Comparison of ENCODE assay signal across 2 cellular contexts in genomic region chr3:101665357-101665756, GRCh38.
TF ChIP-seq lines count a peak whose summit lies in the region.

No MANE protein-coding gene starts in this region.

TF ChIP-seq in IMR-90, 13 proteins besides CTCF, POLR2A, EP300 and RAD21:
- TF ChIP-seq SMC3 (IDR thresholded peaks at IDR 0.05; ENCODE audit: low read depth, low read length) (no peak), MXI1 (IDR thresholded peaks at IDR 0.05; ENCODE audit: borderline replicate concordance, low read depth, low read length) (no peak), RCOR1 (IDR thresholded peaks at IDR 0.05; ENCODE audit: insufficient replicate concordance, low read length) (no peak), BHLHE40 (IDR thresholded peaks at IDR 0.05; ENCODE audit: low read depth, low read length) (no peak), RFX5 (IDR thresholded peaks at IDR 0.05; ENCODE audit: low read depth, low read length) (no peak), FOS (IDR thresholded peaks at IDR 0.05; ENCODE audit: low read depth, low read length) (no peak), USF2 (IDR thresholded peaks at IDR 0.05; ENCODE audit: low read depth, low read length) (no peak), NFE2L2 (IDR thresholded peaks at IDR 0.05; ENCODE audit: low read depth, low read length) (no peak), CHD1 (IDR thresholded peaks at IDR 0.05; ENCODE audit: low read depth, low read length) (no peak), ELK1 (IDR thresholded peaks at IDR 0.05; ENCODE audit: borderline replicate concordance, low read depth, low read length) (no peak), MAFK (IDR thresholded peaks at IDR 0.05; ENCODE audit: low read depth, low read length) (no peak), MAZ (IDR thresholded peaks at IDR 0.05; ENCODE audit: borderline replicate concordance, low read depth, low read length) (no peak), CEBPB (IDR thresholded peaks at IDR 0.05; ENCODE audit: low read depth, low read length) (no peak)
TF ChIP-seq in IMR-90: peak in this region for 0.

TF ChIP-seq in endothelial cell of umbilical vein, 7 proteins besides CTCF, POLR2A, EP300 and RAD21:
- TF ChIP-seq JUN (IDR thresholded peaks at IDR 0.05; ENCODE audit: borderline replicate concordance, insufficient read depth, insufficient read length, low read depth), result no peak
- TF ChIP-seq POLR2AphosphoS5 (IDR thresholded peaks at IDR 0.05; ENCODE audit: insufficient read depth, low read depth, low read length), result no peak
- TF ChIP-seq EZH2 (IDR thresholded peaks at IDR 0.05; ENCODE audit: borderline replicate concordance, low read depth, low read length, severe bottlenecking), result no peak
- TF ChIP-seq MAX (IDR thresholded peaks at IDR 0.05; ENCODE audit: insufficient read depth, insufficient read length), result no peak
- no peak for TF ChIP-seq MYC (IDR thresholded peaks at IDR 0.05; ENCODE audit: low read depth, low read length)
- TF ChIP-seq FOS (IDR thresholded peaks at IDR 0.05; ENCODE audit: borderline replicate concordance, insufficient read depth, low read length), result no peak
- no peak for TF ChIP-seq GATA2 (IDR thresholded peaks at IDR 0.05; ENCODE audit: insufficient read depth, insufficient read length, low read depth, low read length)
TF ChIP-seq in endothelial cell of umbilical vein: peak in this region for 0.
